In genomic region chr9:129719135-129719534, GRCh38 we compare ENCODE assay signal across 22 cellular contexts. TPM values are rescaled to one million over a fixed set of nuclear protein-coding genes. Genes with fewer than 3 reads are reported as not detected.
"Had no signal": no experiment of that assay in that cellular context is flagged by ENCODE, and none has a peak within 500 bp of the region (broad histone marks: within the 10 kb centered on the region; RNA-seq: fewer than 3 reads in every experiment).

No MANE protein-coding gene starts in this region.

- H3K27ac Mint-ChIP-seq: activated CD4-positive, alpha-beta T cell treated with anti-CD3 and anti-CD28 coated beads, Interleukin-2, amount 10 ng/mL, durations not matched to agents 7 days and 5 days; activated naive CD8-positive, alpha-beta T cell treated with anti-CD3 and anti-CD28 coated beads, Interleukin-2, amount 10 ng/mL, durations not matched to agents 7 days and 5 days; dendritic cell treated with granulocyte-macrophage colony-stimulating factor and Interleukin-4, amounts not matched to agents 40 ng/mL and 50 ng/mL, for 4 days; nephron progenitor cell; progenitor cell of endocrine pancreas had no signal

- H3K27me3 Mint-ChIP-seq: progenitor cell of endocrine pancreas had no signal

- H3K79me2 ChIP-seq: hepatocyte had no signal

- H3K36me3 Mint-ChIP-seq: activated naive CD8-positive, alpha-beta T cell treated with anti-CD3 and anti-CD28 coated beads, Interleukin-2, amount 10 ng/mL, durations not matched to agents 7 days and 5 days had no signal

- ATAC-seq: stimulated activated naive CD8-positive, alpha-beta T cell treated with anti-CD3 and anti-CD28 coated beads, Interleukin-15, Interleukin-2, amounts not matched to agents 100 U/mL and 50 U/mL, for 24 hours had no signal

- H3K4me3 ChIP-seq: breast epithelium, hepatocyte, right atrium auricular region, tibial nerve had no signal

- H3K4me1 Mint-ChIP-seq: activated CD4-positive, alpha-beta T cell treated with anti-CD3 and anti-CD28 coated beads, Interleukin-2, amount 10 ng/mL, durations not matched to agents 7 days and 5 days; activated naive CD8-positive, alpha-beta T cell treated with anti-CD3 and anti-CD28 coated beads, Interleukin-2, amount 10 ng/mL, durations not matched to agents 7 days and 5 days had no signal

- H3K27me3 ChIP-seq: breast epithelium, hepatocyte, right atrium auricular region, tibial nerve had no signal

- DNase-seq: activated CD4-positive, alpha-beta T cell treated with anti-CD3 and anti-CD28 coated beads, Interleukin-2, amount 10 ng/mL, durations not matched to agents 7 days and 5 days; activated CD8-positive, alpha-beta memory T cell treated with anti-CD3 and anti-CD28 coated beads for 24 hours; activated CD8-positive, alpha-beta memory T cell treated with anti-CD3 and anti-CD28 coated beads, Interleukin-2, amount 50 U/mL, for 48 hours; activated naive CD4-positive, alpha-beta T cell; activated naive CD8-positive, alpha-beta T cell treated with anti-CD3 and anti-CD28 coated beads, Interleukin-2, amount 10 ng/mL, durations not matched to agents 7 days and 5 days; amygdala; effector memory CD4-positive, alpha-beta T cell; foreskin fibroblast; nephron progenitor cell; stimulated activated CD4-positive, alpha-beta T cell treated with anti-CD3 and anti-CD28 coated beads, Interleukin-2, amount 100 ng/mL, for 24 hours; stimulated activated naive CD8-positive, alpha-beta T cell treated with anti-CD3 and anti-CD28 coated beads, Interleukin-15, Interleukin-2, amounts not matched to agents 100 U/mL and 50 U/mL, for 24 hours; substantia nigra; T1000 had no signal

- H3K4me1 ChIP-seq: breast epithelium, right atrium auricular region had no signal

- H3K9me3 ChIP-seq: breast epithelium, right atrium auricular region, tibial nerve had no signal

- H2AFZ ChIP-seq: hepatocyte had no signal

- H3K4me3 Mint-ChIP-seq: activated CD4-positive, alpha-beta T cell treated with anti-CD3 and anti-CD28 coated beads, Interleukin-2, amount 10 ng/mL, durations not matched to agents 7 days and 5 days; activated naive CD8-positive, alpha-beta T cell treated with anti-CD3 and anti-CD28 coated beads, Interleukin-2, amount 10 ng/mL, durations not matched to agents 7 days and 5 days; dendritic cell treated with granulocyte-macrophage colony-stimulating factor and Interleukin-4, amounts not matched to agents 40 ng/mL and 50 ng/mL, for 4 days; nephron progenitor cell had no signal

- H3K36me3 ChIP-seq: breast epithelium, right atrium auricular region, tibial nerve had no signal

- H3K4me2 ChIP-seq: hepatocyte had no signal

- H3K9me3 Mint-ChIP-seq: activated CD4-positive, alpha-beta T cell treated with anti-CD3 and anti-CD28 coated beads, Interleukin-2, amount 10 ng/mL, durations not matched to agents 7 days and 5 days; activated naive CD8-positive, alpha-beta T cell treated with anti-CD3 and anti-CD28 coated beads, Interleukin-2, amount 10 ng/mL, durations not matched to agents 7 days and 5 days; dendritic cell treated with granulocyte-macrophage colony-stimulating factor and Interleukin-4, amounts not matched to agents 40 ng/mL and 50 ng/mL, for 4 days; nephron progenitor cell had no signal

- H3K27ac ChIP-seq: breast epithelium, epithelial cell of prostate, hepatocyte, right atrium auricular region, tibial nerve had no signal

RNA-seq across cellular contexts. Expression of gene PTGES, which starts 33.7 kb away (rescaled TPM):
- total RNA-seq: activated CD4-positive, alpha-beta T cell treated with anti-CD3 and anti-CD28 coated beads, Interleukin-2, amount 10 ng/mL, durations not matched to agents 7 days and 5 days; activated naive CD8-positive, alpha-beta T cell treated with anti-CD3 and anti-CD28 coated beads, Interleukin-2, amount 10 ng/mL, durations not matched to agents 7 days and 5 days; myocyte had no signal

RNA-seq across cellular contexts. Expression of gene PRRX2, which starts 53.7 kb away (rescaled TPM):
- total RNA-seq: activated naive CD8-positive, alpha-beta T cell treated with anti-CD3 and anti-CD28 coated beads, Interleukin-2, amount 10 ng/mL, durations not matched to agents 7 days and 5 days; cerebellum; myocyte had no signal
